28 cellular contexts compared by ENCODE assay signal in genomic region chr17:61657338-61657737, GRCh38.
"Had no signal": no experiment of that assay in that cellular context is flagged by ENCODE, and none has a peak within 500 bp of the region (broad histone marks: within the 10 kb centered on the region; RNA-seq: fewer than 3 reads in every experiment).

No MANE protein-coding gene starts in this region.

- H3K4me1 Mint-ChIP-seq: naive B cell; natural killer cell; nephron progenitor cell; neural progenitor cell; stimulated activated naive B cell treated with anti-CD40 and anti-IgM and Interleukin-4, amounts not matched to agents 10 μg/mL and 1 μg/mL and 100 μg/mL, for 72 hours had no signal

- H3K9me3 Mint-ChIP-seq: natural killer cell, type B pancreatic cell had no signal

- H3K9ac ChIP-seq: neural progenitor cell had no signal

- H3K4me2 ChIP-seq: neural progenitor cell had no signal

- ATAC-seq: natural killer cell; pancreas; right cardiac atrium; sciatic nerve; stimulated activated naive B cell treated with anti-CD40 and anti-IgM and Interleukin-4, amounts not matched to agents 10 μg/mL and 1 μg/mL and 100 μg/mL, for 72 hours had no signal

- H3K4me3 ChIP-seq: left ventricle myocardium inferior, lung, neural progenitor cell, pancreas, prostate gland, skin epidermis, tibial nerve, uterus had no signal

- DNase-seq: hypothalamus; islet precursor cell; left ventricle myocardium inferior; mesendoderm; naive B cell; natural killer cell; nephron progenitor cell; pancreas; posterior cingulate gyrus; retina; right cardiac atrium; stimulated activated CD4-positive, alpha-beta T cell treated with anti-CD3 and anti-CD28 coated beads, Interleukin-12 subunit alpha, Interleukin-12 subunit beta, amount 100 ng/mL, for 4 hours; stimulated activated CD4-positive, alpha-beta T cell treated with anti-CD3 and anti-CD28 coated beads, Interleukin-15, amount 100 ng/mL, for 24 hours; stimulated activated CD4-positive, alpha-beta T cell treated with anti-CD3 and anti-CD28 coated beads, Interleukin-2, amount 100 ng/mL, for 24 hours; stimulated activated CD4-positive, alpha-beta T cell treated with anti-CD3 and anti-CD28 coated beads, Interleukin-4, amount 100 ng/mL, for 1 hour; stimulated activated naive B cell treated with anti-CD40 and anti-IgM and Interleukin-4, amounts not matched to agents 10 μg/mL and 1 μg/mL and 100 μg/mL, for 72 hours; substantia nigra; uterus had no signal

- H3K27ac ChIP-seq: left ventricle myocardium inferior, neural progenitor cell, neutrophil, pancreas, prostate gland, skin epidermis, tibial nerve, uterus had no signal

- H3K27me3 ChIP-seq: neural progenitor cell, neutrophil, pancreas, tibial nerve, uterus had no signal

- H3K9me3 ChIP-seq: neutrophil, pancreas, prostate gland had no signal

- H3K4me3 Mint-ChIP-seq: mesothelial cell of epicardium; naive B cell; natural killer cell; nephron progenitor cell; neural progenitor cell; stimulated activated naive B cell treated with anti-CD40 and anti-IgM and Interleukin-4, amounts not matched to agents 10 μg/mL and 1 μg/mL and 100 μg/mL, for 72 hours; stimulated activated naive CD8-positive, alpha-beta T cell treated with anti-CD3 and anti-CD28 coated beads, Interleukin-15, Interleukin-2, amounts not matched to agents 100 ng/mL and 50 ng/mL, for 24 hours; type B pancreatic cell had no signal

- H3K4me1 ChIP-seq: left ventricle myocardium inferior, neural progenitor cell, pancreas, prostate gland, tibial nerve, uterus had no signal

- H3K36me3 ChIP-seq: left ventricle myocardium inferior, neural progenitor cell, neutrophil, pancreas, prostate gland, tibial nerve, uterus had no signal

- H2AFZ ChIP-seq: neural progenitor cell had no signal

- H3K27ac Mint-ChIP-seq: mesothelial cell of epicardium; natural killer cell; nephron progenitor cell; neural progenitor cell; stimulated activated naive B cell treated with anti-CD40 and anti-IgM and Interleukin-4, amounts not matched to agents 10 μg/mL and 1 μg/mL and 100 μg/mL, for 72 hours; stimulated activated naive CD8-positive, alpha-beta T cell treated with anti-CD3 and anti-CD28 coated beads, Interleukin-15, Interleukin-2, amounts not matched to agents 100 ng/mL and 50 ng/mL, for 24 hours; type B pancreatic cell had no signal
